In the genomic region with DNA sequence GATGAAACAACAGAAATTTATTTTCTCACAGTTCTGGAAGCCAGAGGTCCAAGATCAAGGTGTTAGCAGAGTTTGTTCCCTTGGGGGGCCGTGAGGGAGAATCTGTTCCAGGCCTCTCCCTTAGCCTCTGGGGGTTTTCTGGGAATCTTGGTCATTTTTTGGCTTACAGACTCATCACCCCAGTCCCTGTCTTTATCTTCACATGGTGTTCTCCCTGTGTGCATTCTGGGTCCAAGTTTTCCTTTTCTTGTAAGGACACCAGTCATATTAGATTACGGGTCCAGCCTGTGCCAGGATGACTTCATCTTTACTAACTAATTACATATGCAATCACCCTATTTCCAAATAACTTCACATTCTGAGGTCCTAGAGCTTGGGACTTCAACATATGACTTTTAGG, we compare ENCODE assay signal across 14 cellular contexts.
"Had no signal": no experiment of that assay in that cellular context is flagged by ENCODE, and none has a peak within 500 bp of the region (broad histone marks: within the 10 kb centered on the region; RNA-seq: fewer than 3 reads in every experiment).

No MANE protein-coding gene starts in this region.

- H3K27me3 Mint-ChIP-seq: activated naive CD8-positive, alpha-beta T cell treated with anti-CD3 and anti-CD28 coated beads, Interleukin-2, amount 50 U/mL, for 24 hours had no signal

- DNase-seq: activated CD4-positive, alpha-beta T cell treated with anti-CD3 and anti-CD28 coated beads, Interleukin-2, amount 50 U/mL, for 1 hour; activated CD4-positive, CD25-positive, alpha-beta regulatory T cell; activated naive CD4-positive, alpha-beta T cell treated with Interleukin-2 at 50 U/mL for 16 hours; activated naive CD8-positive, alpha-beta T cell treated with anti-CD3 and anti-CD28 coated beads, Interleukin-2, amount 50 U/mL, for 24 hours; kidney glomerular epithelial cell; mesendoderm; natural killer cell; stimulated activated CD4-positive, alpha-beta T cell treated with anti-CD3 and anti-CD28 coated beads, Interleukin-4, amount 100 ng/mL, for 4 hours; stimulated activated CD8-positive, alpha-beta memory T cell treated with anti-CD3 and anti-CD28 coated beads, Interleukin-4, amount 100 ng/mL, for 48 hours; stimulated activated naive CD4-positive, alpha-beta T cell treated with Interleukin-2 at 50 U/mL for 16 hours; T-helper 2 cell had no signal

- H3K4me3 ChIP-seq: cardiac muscle cell, smooth muscle cell, transverse colon had no signal

- H3K9me3 ChIP-seq: transverse colon had no signal

- H3K36me3 Mint-ChIP-seq: natural killer cell had no signal

- H3K27ac Mint-ChIP-seq: activated naive CD8-positive, alpha-beta T cell treated with anti-CD3 and anti-CD28 coated beads, Interleukin-2, amount 50 U/mL, for 24 hours; natural killer cell had no signal

- H3K9me3 Mint-ChIP-seq: activated naive CD8-positive, alpha-beta T cell treated with anti-CD3 and anti-CD28 coated beads, Interleukin-2, amount 50 U/mL, for 24 hours; natural killer cell had no signal

- ATAC-seq: activated naive CD8-positive, alpha-beta T cell treated with anti-CD3 and anti-CD28 coated beads, Interleukin-2, amount 50 U/mL, for 24 hours; natural killer cell had no signal

- H3K4me1 Mint-ChIP-seq: activated naive CD8-positive, alpha-beta T cell treated with anti-CD3 and anti-CD28 coated beads, Interleukin-2, amount 50 U/mL, for 24 hours had no signal

- H3K27ac ChIP-seq: cardiac muscle cell, transverse colon had no signal

- H3K4me3 Mint-ChIP-seq: activated naive CD8-positive, alpha-beta T cell treated with anti-CD3 and anti-CD28 coated beads, Interleukin-2, amount 50 U/mL, for 24 hours; natural killer cell had no signal

- H3K36me3 ChIP-seq: cardiac muscle cell, transverse colon had no signal

- H3K4me1 ChIP-seq: transverse colon had no signal

- H3K27me3 ChIP-seq: cardiac muscle cell, transverse colon had no signal
